ENCODE assay signal across 10 cellular contexts in the genomic region with DNA sequence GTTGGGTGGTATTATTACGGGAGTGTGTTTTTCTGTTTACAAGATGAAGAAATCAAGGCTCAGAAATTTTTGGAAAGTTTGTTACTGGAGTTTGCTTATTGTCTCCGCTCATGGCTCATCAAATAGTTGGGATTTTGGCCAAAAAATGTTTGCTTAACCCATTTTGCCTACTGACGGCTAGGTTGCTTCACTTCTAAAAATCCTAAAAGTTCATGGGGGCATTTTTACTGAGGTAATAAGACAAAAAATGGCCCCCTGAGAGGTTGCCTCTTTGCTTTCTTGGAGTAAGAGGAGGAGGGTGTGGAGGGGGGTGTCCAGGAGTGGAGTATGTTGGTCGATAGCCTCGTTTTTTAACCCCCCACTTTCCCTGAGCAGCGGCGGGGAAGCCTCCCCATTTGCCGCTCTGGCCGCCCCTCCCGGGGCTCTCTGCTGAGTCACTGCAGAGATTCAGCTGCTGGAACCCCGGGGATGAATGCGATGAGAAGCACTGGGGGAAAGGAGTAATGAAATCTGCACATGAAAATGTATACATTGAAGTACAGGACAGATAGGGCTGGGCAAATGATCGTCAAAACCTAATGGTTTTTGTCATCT. TPM values are rescaled to one million over a fixed set of nuclear protein-coding genes. Genes with fewer than 3 reads are reported as not detected.
A peak's percentile ranks its signal among the peaks of the same experiment; 100 is the strongest.
DNase-seq lines count a peak whose midpoint lies in the region; ATAC-seq and TF ChIP-seq lines count a peak whose summit lies in the region.
"Had no signal": no experiment of that assay in that cellular context is flagged by ENCODE, and none has a peak within 500 bp of the region (broad histone marks: within the 10 kb centered on the region; RNA-seq: fewer than 3 reads in every experiment).

No MANE protein-coding gene starts in this region.

- H3K27ac Mint-ChIP-seq in WTC11, result no peak overlapping the region

- H3K9ac ChIP-seq in iPS-15b (ENCODE audit: low read depth, low read length), result no peak overlapping the region
- H3K9ac ChIP-seq: BLaER1 had no signal

- H3K36me3 Mint-ChIP-seq in WTC11, result peaks cover 19% of the 10 kb centered on the region

- peak overlapping the region; percentile 75 for H3K4me3 Mint-ChIP-seq in WTC11

- no peaks in the 10 kb centered on the region for H3K36me3 ChIP-seq in iPS-15b (ENCODE audit: control insufficient read depth, insufficient read depth, low read length)
- peaks cover 0 to 14% (median 0%) of the 10 kb centered on the region in 6 donors for H3K36me3 ChIP-seq in spleen
- H3K36me3 ChIP-seq: BLaER1 had no signal

- peak; percentile 20 for DNase-seq in NCI-H2227 (lab: John Stamatoyannopoulos, UW; ENCODE audit: unreplicated experiment)
- DNase-seq in NCI-H2227 treated with DMSO at 0.1 percent for 48 hours (lab: John Stamatoyannopoulos, UW), result no peak
- DNase-seq in WTC11 (ENCODE audit: low spot score), result no peak
- DNase-seq in spleen, result no peak
- DNase-seq in NCI-H2029 treated with DMSO at 0.1 percent for 48 hours (lab: John Stamatoyannopoulos, UW), result no peak
- DNase-seq in SK-N-DZ (ENCODE audit: low spot score), result no peak
- DNase-seq: activated naive CD4-positive, alpha-beta T cell treated with Interleukin-2 at 50 U/mL for 16 hours had no signal

- no peak for TF ChIP-seq POLR2A in spleen (IDR thresholded peaks at IDR 0.05)

- H3K27ac ChIP-seq in spleen, result peak overlapping the region in 5 of 8 donors; percentile 23 to 66 (median 55)
- H3K27ac ChIP-seq: BLaER1 had no signal

- H3K9me3 ChIP-seq in iPS-15b (ENCODE audit: control insufficient read depth, insufficient read depth, low read length) (no peaks in the 10 kb centered on the region), spleen (peaks cover 0 to 12% (median 5%) of the 10 kb centered on the region in 8 donors)

- peaks cover 33% of the 10 kb centered on the region for H3K4me1 Mint-ChIP-seq in WTC11

- TF ChIP-seq CTCF in WTC11 (IDR thresholded peaks at IDR 0.05), result no peak
- TF ChIP-seq CTCF in spleen (IDR thresholded peaks at IDR 0.05 in 8 of 11, conservative IDR thresholded peaks at IDR 0.05 in 3 of 11), result no peak

- POLR2A ChIA-PET in WTC11 (lab: Charles Lee), result no interaction called here

- WGBS in spleen, 5 donors, result 31 to 58% (median 54%) methylated on average over 13 of the region's 13 CpGs

- CTCF ChIA-PET in WTC11 (lab: Charles Lee), result no interaction called here

- no peak for ATAC-seq in WTC11
- ATAC-seq in GM21447 (IDR thresholded peaks at IDR 0.05; ENCODE audit: unreplicated experiment), result no peak

- peaks cover 13% of the 10 kb centered on the region for H3K27me3 Mint-ChIP-seq in WTC11 (ENCODE audit: low read depth)

- H3K27me3 ChIP-seq in iPS-15b (ENCODE audit: control insufficient read depth, insufficient read depth, low read length) (peaks cover 17% of the 10 kb centered on the region), spleen (replicated peaks in 1 of 7) (peaks cover 0 to 51% (median 6%) of the 10 kb centered on the region in 7 donors)

- peaks cover 6% of the 10 kb centered on the region; the same call in 1 of the 2 replicates for H3K9me3 Mint-ChIP-seq in WTC11

- H3K4me1 ChIP-seq in iPS-15b (ENCODE audit: control insufficient read depth, insufficient read depth, low read length), result peaks cover 11% of the 10 kb centered on the region
- peaks cover 5 to 51% (median 29%) of the 10 kb centered on the region in 6 donors for H3K4me1 ChIP-seq in spleen
- H3K4me1 ChIP-seq: BLaER1 had no signal

- H3K4me3 ChIP-seq in iPS-15b (ENCODE audit: low read depth, low read length), result peak overlapping the region; percentile 65
- H3K4me3 ChIP-seq in spleen, result peak overlapping the region in 7 of 8 donors; percentile 14 to 73 (median 42)
- H3K4me3 ChIP-seq: BLaER1 had no signal

- intact Hi-C loops in spleen (cut with DNase I; ENCODE audit: low total_unique reads), result no loop called here

TF ChIP-seq in WTC11, 78 proteins besides CTCF, POLR2A, EP300 and RAD21:
- TF ChIP-seq HMGA2 (CRISPR knock-in tag; IDR thresholded peaks at IDR 0.05), result no peak
- TF ChIP-seq ZNF232 (CRISPR knock-in tag; IDR thresholded peaks at IDR 0.05), result no peak
- TF ChIP-seq MLX (CRISPR knock-in tag; IDR thresholded peaks at IDR 0.05), result no peak
- TF ChIP-seq, protein P1, sequence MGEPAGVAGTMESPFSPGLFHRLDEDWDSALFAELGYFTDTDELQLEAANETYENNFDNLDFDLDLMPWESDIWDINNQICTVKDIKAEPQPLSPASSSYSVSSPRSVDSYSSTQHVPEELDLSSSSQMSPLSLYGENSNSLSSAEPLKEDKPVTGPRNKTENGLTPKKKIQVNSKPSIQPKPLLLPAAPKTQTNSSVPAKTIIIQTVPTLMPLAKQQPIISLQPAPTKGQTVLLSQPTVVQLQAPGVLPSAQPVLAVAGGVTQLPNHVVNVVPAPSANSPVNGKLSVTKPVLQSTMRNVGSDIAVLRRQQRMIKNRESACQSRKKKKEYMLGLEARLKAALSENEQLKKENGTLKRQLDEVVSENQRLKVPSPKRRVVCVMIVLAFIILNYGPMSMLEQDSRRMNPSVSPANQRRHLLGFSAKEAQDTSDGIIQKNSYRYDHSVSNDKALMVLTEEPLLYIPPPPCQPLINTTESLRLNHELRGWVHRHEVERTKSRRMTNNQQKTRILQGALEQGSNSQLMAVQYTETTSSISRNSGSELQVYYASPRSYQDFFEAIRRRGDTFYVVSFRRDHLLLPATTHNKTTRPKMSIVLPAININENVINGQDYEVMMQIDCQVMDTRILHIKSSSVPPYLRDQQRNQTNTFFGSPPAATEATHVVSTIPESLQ (CRISPR knock-in tag; IDR thresholded peaks at IDR 0.05), result no peak
- TF ChIP-seq, protein P2, sequence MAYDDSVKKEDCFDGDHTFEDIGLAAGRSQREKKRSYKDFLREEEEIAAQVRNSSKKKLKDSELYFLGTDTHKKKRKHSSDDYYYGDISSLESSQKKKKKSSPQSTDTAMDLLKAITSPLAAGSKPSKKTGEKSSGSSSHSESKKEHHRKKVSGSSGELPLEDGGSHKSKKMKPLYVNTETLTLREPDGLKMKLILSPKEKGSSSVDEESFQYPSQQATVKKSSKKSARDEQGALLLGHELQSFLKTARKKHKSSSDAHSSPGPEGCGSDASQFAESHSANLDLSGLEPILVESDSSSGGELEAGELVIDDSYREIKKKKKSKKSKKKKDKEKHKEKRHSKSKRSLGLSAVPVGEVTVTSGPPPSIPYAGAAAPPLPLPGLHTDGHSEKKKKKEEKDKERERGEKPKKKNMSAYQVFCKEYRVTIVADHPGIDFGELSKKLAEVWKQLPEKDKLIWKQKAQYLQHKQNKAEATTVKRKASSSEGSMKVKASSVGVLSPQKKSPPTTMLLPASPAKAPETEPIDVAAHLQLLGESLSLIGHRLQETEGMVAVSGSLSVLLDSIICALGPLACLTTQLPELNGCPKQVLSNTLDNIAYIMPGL (CRISPR knock-in tag; IDR thresholded peaks at IDR 0.05), result no peak
- TF ChIP-seq FOXJ3 (CRISPR knock-in tag; IDR thresholded peaks at IDR 0.05; ENCODE audit: borderline replicate concordance), result no peak
- TF ChIP-seq ZNF416 (CRISPR knock-in tag; IDR thresholded peaks at IDR 0.05), result no peak
- TF ChIP-seq OVOL2 (CRISPR knock-in tag; IDR thresholded peaks at IDR 0.05; ENCODE audit: borderline replicate concordance), result no peak

RNA-seq across cellular contexts. Expression of gene MEST, which starts 1.5 kb away (rescaled TPM):
- total RNA-seq in WTC11 (2021), result 130 to 188 TPM (median 143 TPM) in 3 replicates
- 100 to 1,000 TPM in 5 of 7 donors, 10 to 100 TPM in 2; 45.1 to 198 (median 151) TPM for total RNA-seq in spleen
- polyA plus RNA-seq in spleen, result 10 to 100 TPM; 11.2 to 24.6 (median 11.2) TPM
- 3.0 and 3.4 TPM in 2 replicates for polyA plus RNA-seq in SK-N-DZ (2014; cell fraction: cytosol; rRNA removed)
- 1.8 and 2.1 TPM in 2 replicates for polyA plus RNA-seq in SK-N-DZ (2014; cell fraction: nucleus; rRNA removed)

RNA-seq across cellular contexts. Expression of gene CEP41, which starts 52.6 kb away (rescaled TPM):
- total RNA-seq in WTC11 (2021) (7.1 to 11.2 TPM (median 10.2 TPM) in 3 replicates), spleen (10 to 100 TPM; 11.1 to 19.3 (median 15.6) TPM)
- polyA plus RNA-seq in spleen, result 1 to 10 TPM; 2.3 to 4.4 (median 4.1) TPM
- 10.1 and 13.0 TPM in 2 replicates for polyA plus RNA-seq in SK-N-DZ (2014; cell fraction: cytosol; rRNA removed)
- 14.2 and 19.4 TPM in 2 replicates for polyA plus RNA-seq in SK-N-DZ (2014; cell fraction: nucleus; rRNA removed)
